ENCODE assay signal across 9 cellular contexts in genomic region chr10:130982802-130983201, GRCh38.
"Had no signal": no experiment of that assay in that cellular context is flagged by ENCODE, and none has a peak within 500 bp of the region (broad histone marks: within the 10 kb centered on the region; RNA-seq: fewer than 3 reads in every experiment).

No MANE protein-coding gene starts in this region.

- H3K4me3 ChIP-seq: GM23248, GM23338, HAP-1 had no signal

- H3K9me3 ChIP-seq: HAP-1 had no signal

- H3K27ac ChIP-seq: GM23248 had no signal

- H2AFZ ChIP-seq: GM23248, GM23338 had no signal

- H3K4me2 ChIP-seq: GM23338 had no signal

- H3K36me3 ChIP-seq: HAP-1 had no signal

- ATAC-seq: GM23338, HCT116 had no signal

- H3K9ac ChIP-seq: GM23248 had no signal

- H3K4me1 ChIP-seq: HAP-1 had no signal

- DNase-seq: GM23248, GOT3, H7, H9, HCEC 1CT, HFFc6 had no signal
